Comparison of ENCODE assay signal across 12 cellular contexts in genomic region chr10:113945075-113945686, GRCh38.
A peak's percentile ranks its signal among the peaks of the same experiment; 100 is the strongest.
DNase-seq lines count a peak whose midpoint lies in the region; ATAC-seq, FAIRE-seq and TF ChIP-seq lines count a peak whose summit lies in the region.
"Had no signal": no experiment of that assay in that cellular context is flagged by ENCODE, and none has a peak within 500 bp of the region (broad histone marks: within the 10 kb centered on the region; RNA-seq: fewer than 3 reads in every experiment).

No MANE protein-coding gene starts in this region.

- H3K4me2 ChIP-seq in H9 (ENCODE audit: insufficient read depth, insufficient read length, low read length) = no peak overlapping the region

- no peak overlapping the region for H3K27ac ChIP-seq in H9 (ENCODE audit: insufficient read length, low read depth, low read length)
- H3K27ac ChIP-seq in ascending aorta = no peak overlapping the region
- H3K27ac ChIP-seq: parathyroid adenoma, vagina had no signal

- no peaks in the 10 kb centered on the region for H3K79me2 ChIP-seq in H9 (ENCODE audit: insufficient read depth, low read length)
- H3K79me2 ChIP-seq: parathyroid adenoma had no signal

- H3K9ac ChIP-seq in H9 (ENCODE audit: extremely low read depth, insufficient read length, low read length) = no peak overlapping the region
- H3K9ac ChIP-seq: parathyroid adenoma had no signal

- no peak overlapping the region for H3K4me3 Mint-ChIP-seq in H9

- no peak overlapping the region for H2BK15ac ChIP-seq in H9 (ENCODE audit: low read depth, low read length)

- no peak overlapping the region for H3T11ph ChIP-seq in H9 (ENCODE audit: low read length)

- H3K27me3 ChIP-seq in H9 (ENCODE audit: insufficient read depth, low read length) (no peaks in the 10 kb centered on the region), ascending aorta (no peaks in the 10 kb centered on the region)
- H3K27me3 ChIP-seq: vagina had no signal

- DNase-seq in H9 = no peak
- DNase-seq in fibroblast of the aortic adventitia (ENCODE audit: low read depth) = peak; percentile 50
- peak; percentile 30 for DNase-seq in pulmonary artery endothelial cell (ENCODE audit: low read depth, low spot score)
- DNase-seq in ascending aorta (ENCODE audit: low spot score in 2 of 2) = no peak
- DNase-seq in DMS 273 treated with DMSO at 0.1 percent for 48 hours (lab: John Stamatoyannopoulos, UW) = no peak
- DNase-seq in GM19239 (ENCODE audit: insufficient read length, low spot score) = no peak
- DNase-seq: NCI-H1436 had no signal

- ATAC-seq in SK-N-SH treated with all-trans-retinoic acid at 6 μM for 48 hours (peak; percentile 88), HG02763 (IDR thresholded peaks at IDR 0.05; ENCODE audit: unreplicated experiment) (no peak)

- no peak for FAIRE-seq in GM19239 (lab: Jason Lieb, UNC)

- no peaks in the 10 kb centered on the region for H3K79me1 ChIP-seq in H9 (ENCODE audit: insufficient read depth, low read depth, low read length, poor library complexity, severe bottlenecking)

- H3K23me2 ChIP-seq in H9 (ENCODE audit: insufficient read length, low read depth, low read length, poor library complexity, severe bottlenecking) = no peaks in the 10 kb centered on the region

- no peaks in the 10 kb centered on the region for H4K20me1 ChIP-seq in H9 (ENCODE audit: control insufficient read depth, insufficient read depth, insufficient read length)

- TF ChIP-seq CTCF in H9 (conservative IDR thresholded peaks at IDR 0.05) (no peak), fibroblast of the aortic adventitia (IDR thresholded peaks at IDR 0.05; ENCODE audit: insufficient read depth, low read length) (no peak), ascending aorta (IDR thresholded peaks at IDR 0.05) (no peak)

- H3K9me3 Mint-ChIP-seq in H9 = no peaks in the 10 kb centered on the region; a peak in 1 of 5 replicates
- H3K9me3 Mint-ChIP-seq: activated T-helper 2 cell treated with anti-CD3 and anti-CD28 coated beads, Interferon-gamma antibody, Interleukin-2, Interleukin-4, amounts not matched to agents 10 μg/mL and 5 μg/mL and 100 μg/mL, durations not matched to agents 14 hours and 24 hours and 36 hours had no signal

- H3K27me3 Mint-ChIP-seq in H9 (ENCODE audit: low read depth) = peaks cover 6% of the 10 kb centered on the region; the same call in 1 of the 2 replicates

- H4K5ac ChIP-seq in H9 (ENCODE audit: insufficient read length, low read depth, low read length) = no peak overlapping the region

- no peak overlapping the region for H4K91ac ChIP-seq in H9 (ENCODE audit: insufficient read length, low read depth, low read length)

- H2BK120ac ChIP-seq in H9 (ENCODE audit: low read depth, low read length, poor library complexity, severe bottlenecking) = no peak overlapping the region

- no peak overlapping the region for H3K27ac Mint-ChIP-seq in H9
- H3K27ac Mint-ChIP-seq: activated T-helper 2 cell treated with anti-CD3 and anti-CD28 coated beads, Interferon-gamma antibody, Interleukin-2, Interleukin-4, amounts not matched to agents 10 μg/mL and 5 μg/mL and 100 μg/mL, durations not matched to agents 14 hours and 24 hours and 36 hours had no signal

- no peaks in the 10 kb centered on the region; a peak in 1 of 7 replicates for H3K36me3 Mint-ChIP-seq in H9 (ENCODE audit: insufficient read depth in 1 of 3, low read depth in 3 of 3)

- H3K4me1 ChIP-seq in H9 (ENCODE audit: insufficient read depth, low read length) (peaks cover 3% of the 10 kb centered on the region; the same call in 1 of the 2 replicates), ascending aorta (no peaks in the 10 kb centered on the region)
- H3K4me1 ChIP-seq: parathyroid adenoma, vagina had no signal

- no peak overlapping the region; the same call in 1 of the 2 replicates for H3K14ac ChIP-seq in H9 (ENCODE audit: insufficient read depth, low read length)

- H2BK20ac ChIP-seq in H9 (ENCODE audit: low read depth, low read length, poor library complexity, severe bottlenecking) = peak overlapping the region; percentile 7

- no peaks in the 10 kb centered on the region for H3K4me1 Mint-ChIP-seq in H9

- H4K8ac ChIP-seq in H9 (replicated peaks; ENCODE audit: insufficient read length, low read depth, low read length) = no peak overlapping the region

- no peak overlapping the region for H3K4me3 ChIP-seq in fibroblast of the aortic adventitia (ENCODE audit: low read depth, low read length)
- no peak overlapping the region for H3K4me3 ChIP-seq in ascending aorta
- H3K4me3 ChIP-seq: vagina had no signal

- H3K23ac ChIP-seq in H9 (ENCODE audit: insufficient read length, low read depth, low read length) = no peak overlapping the region

- no peak overlapping the region for H3K18ac ChIP-seq in H9 (ENCODE audit: insufficient read length, low read depth, low read length)

- intact Hi-C loops in ascending aorta (cut with DNase I) = no loop called here

- H2AFZ ChIP-seq in H9 (ENCODE audit: low read length) = no peak overlapping the region
- H2AFZ ChIP-seq: parathyroid adenoma had no signal

- no peaks in the 10 kb centered on the region for H3K36me3 ChIP-seq in ascending aorta
- H3K36me3 ChIP-seq: vagina had no signal

- no CpG with 5 or more reads among the region's 9 CpGs for WGBS in H9 (ENCODE audit: extremely low coverage, insufficient read length, low lambda C conversion rate)

- H3K9me3 ChIP-seq in H9 (ENCODE audit: control insufficient read depth, low read depth, low read length) (no peaks in the 10 kb centered on the region), ascending aorta (no peaks in the 10 kb centered on the region)
- H3K9me3 ChIP-seq: vagina had no signal

- H2BK5ac ChIP-seq in H9 (ENCODE audit: insufficient read length, low read length) = no peak overlapping the region

- H3K4ac ChIP-seq in H9 (ENCODE audit: low read depth, low read length) = no peak overlapping the region

- H2BK12ac ChIP-seq in H9 (ENCODE audit: insufficient read length, low read depth, low read length) = no peak overlapping the region

- H2AK5ac ChIP-seq in H9 (ENCODE audit: insufficient read length, low read length) = no peak overlapping the region

- H3K56ac ChIP-seq in H9 (ENCODE audit: insufficient read length, low read depth, low read length) = no peak overlapping the region

TF ChIP-seq in SK-N-SH treated with all-trans-retinoic acid at 6 μM for 48 hours, 23 proteins besides CTCF, POLR2A, EP300 and RAD21:
- peak; percentile 53; the same call in 1 of the 2 replicates for TF ChIP-seq ISL1 (CRISPR knock-in tag; IDR thresholded peaks at IDR 0.05)
- TF ChIP-seq CSDC2 (CRISPR knock-in tag; IDR thresholded peaks at IDR 0.05) = no peak

Comparison
In these comparisons a context has a peak if more than half of its experiments do, and no peak if none do; other contexts are left out.
1. DNase-seq: peak in fibroblast of the aortic adventitia (single experiment) and pulmonary artery endothelial cell (single experiment); none in H9 (single experiment), ascending aorta (0 of 2), DMS 273 treated with DMSO at 0.1 percent for 48 hours (single experiment) and GM19239 (single experiment).